Comparison of ENCODE assay signal across 14 cellular contexts in the genomic region with DNA sequence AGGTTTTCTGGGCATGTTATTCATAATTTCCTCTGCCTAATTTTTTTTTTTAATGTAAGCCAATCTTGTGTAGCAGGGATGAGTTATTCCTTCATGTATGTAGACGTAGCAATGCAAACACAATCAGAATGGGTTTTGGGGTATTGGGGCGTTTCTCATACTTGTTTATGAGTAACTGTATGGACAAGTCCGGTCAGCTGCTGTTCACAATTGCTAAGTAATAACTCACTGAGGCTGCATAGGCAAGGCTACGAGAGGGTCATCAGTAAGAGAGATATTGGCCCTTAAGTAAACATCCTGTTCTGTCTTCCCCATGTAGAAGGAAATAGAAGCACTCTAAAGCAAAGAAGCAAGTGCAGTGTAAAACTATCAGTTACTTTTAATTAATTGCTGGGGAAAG. TPM values are rescaled to one million over a fixed set of nuclear protein-coding genes. Genes with fewer than 3 reads are reported as not detected.
DNase-seq lines count a peak whose midpoint lies in the region; ATAC-seq, FAIRE-seq and TF ChIP-seq lines count a peak whose summit lies in the region.
"Had no signal": no experiment of that assay in that cellular context is flagged by ENCODE, and none has a peak within 500 bp of the region (broad histone marks: within the 10 kb centered on the region; RNA-seq: fewer than 3 reads in every experiment).

No MANE protein-coding gene starts in this region.

- H3K36me3 Mint-ChIP-seq in IgD-negative memory B cell = no peaks in the 10 kb centered on the region

- no peak overlapping the region for H3K4me2 ChIP-seq in endothelial cell of umbilical vein (ENCODE audit: insufficient read depth, low read length)

- no peak overlapping the region for H3K4me3 Mint-ChIP-seq in IgD-negative memory B cell

- H4K20me1 ChIP-seq in endothelial cell of umbilical vein (replicated peaks; ENCODE audit: control insufficient read depth, extremely low read depth, insufficient read depth, low read length) = no peaks in the 10 kb centered on the region

- no peak overlapping the region for H3K4me3 ChIP-seq in endothelial cell of umbilical vein (replicated peaks in 1 of 3; ENCODE audit: insufficient read depth in 1 of 3, low read depth in 1 of 3, low read length in 3 of 3)

- TF ChIP-seq POLR2A in endothelial cell of umbilical vein (IDR thresholded peaks at IDR 0.05; ENCODE audit: low read depth, low read length) (no peak), GM18505 (IDR thresholded peaks at IDR 0.05; ENCODE audit: borderline replicate concordance, extremely low read depth, insufficient read depth, insufficient read length) (no peak)

- H3K9me3 Mint-ChIP-seq in IgD-negative memory B cell = no peaks in the 10 kb centered on the region

- CTCF ChIA-PET in endothelial cell of umbilical vein (lab: Charles Lee) = interaction anchor here (0.6 kb wide), 1 partner anchor 83 kb away, joined by 4 read pairs; no protein-coding TSS in a partner anchor

- peaks cover 8% of the 10 kb centered on the region for H3K4me1 ChIP-seq in endothelial cell of umbilical vein (ENCODE audit: control insufficient read depth, extremely low read depth, insufficient read depth, low read length)

- H3K4me1 Mint-ChIP-seq in IgD-negative memory B cell = peaks cover 3 to 8% (median 4%) of the 10 kb centered on the region in 3 donors

- H3K27me3 ChIP-seq in endothelial cell of umbilical vein (ENCODE audit: control insufficient read depth in 2 of 2, insufficient read depth in 2 of 2, low read length in 2 of 2) = no peaks in the 10 kb centered on the region

- intact Hi-C loops in endothelial cell of umbilical vein (cut with micrococcal nuclease) = no loop called here
- intact Hi-C loops in posterior cingulate gyrus (cut with DNase I) = loop anchor here (10.0 kb wide), 1 partner anchor 103 kb away; no protein-coding TSS in a partner anchor

- FAIRE-seq in endothelial cell of umbilical vein (lab: Jason Lieb, UNC) = no peak

- no peaks in the 10 kb centered on the region for H3K9me1 ChIP-seq in endothelial cell of umbilical vein (replicated peaks; ENCODE audit: control insufficient read depth, extremely low read depth, insufficient read depth, low read length)

- no peaks in the 10 kb centered on the region for H3K36me3 ChIP-seq in endothelial cell of umbilical vein (ENCODE audit: control insufficient read depth in 2 of 2, extremely low read depth in 1 of 2, insufficient read depth in 2 of 2, low read length in 2 of 2)

- BruUV-seq in endothelial cell of umbilical vein (replicated peaks; lab: Mats Ljungman, UMichigan) = no TSS peak

- TF ChIP-seq CTCF in endothelial cell of umbilical vein (IDR thresholded peaks at IDR 0.05; ENCODE audit: extremely low read depth in 1 of 2, insufficient read depth in 1 of 2, low read depth in 1 of 2, low read length in 2 of 2) = no peak

- POLR2A ChIA-PET in endothelial cell of umbilical vein (lab: Charles Lee) = no interaction called here

- dilution Hi-C loops in endothelial cell of umbilical vein (cut with MboI; ENCODE audit: extremely low pct_ligation_motif_present, low sequenced_read_pairs) = no loop called here

- no peaks in the 10 kb centered on the region for H3K27me3 Mint-ChIP-seq in IgD-negative memory B cell

- no peaks in the 10 kb centered on the region for H3K79me2 ChIP-seq in endothelial cell of umbilical vein (ENCODE audit: control insufficient read depth, insufficient read depth, low read length)

- no peak overlapping the region for H2AFZ ChIP-seq in endothelial cell of umbilical vein (ENCODE audit: low read depth, low read length)

- H3K27ac ChIP-seq in endothelial cell of umbilical vein (ENCODE audit: insufficient read depth, low read depth, low read length) = no peak overlapping the region

- H3K27ac Mint-ChIP-seq in IgD-negative memory B cell = peak overlapping the region in 2 of 3 donors; percentile 33 to 65

- DNase-seq in NCI-H510A treated with DMSO at 0.1 percent for 48 hours (lab: John Stamatoyannopoulos, UW) (peak; percentile 40), NCI-H510A (lab: John Stamatoyannopoulos, UW) (no peak), endothelial cell of umbilical vein (ENCODE audit: low read depth, low spot score) (peak; percentile 36), non-pigmented ciliary epithelial cell (ENCODE audit: low read depth) (peak; percentile 75), posterior cingulate gyrus (no peak), iPS-NIHi11 (ENCODE audit: low spot score) (no peak)
- DNase-seq: ACHN, left cardiac atrium had no signal

- no peaks in the 10 kb centered on the region for H3K9me3 ChIP-seq in endothelial cell of umbilical vein (replicated peaks; ENCODE audit: control insufficient read depth, insufficient read depth, low read length)

- H3K9ac ChIP-seq in endothelial cell of umbilical vein (replicated peaks; ENCODE audit: extremely low read depth, insufficient read depth, low read length) = no peak overlapping the region

- ATAC-seq in GM18505 (IDR thresholded peaks at IDR 0.05; ENCODE audit: unreplicated experiment) = no peak

TF ChIP-seq in endothelial cell of umbilical vein, 7 proteins besides CTCF, POLR2A, EP300 and RAD21:
- TF ChIP-seq JUN (IDR thresholded peaks at IDR 0.05; ENCODE audit: borderline replicate concordance, insufficient read depth, insufficient read length, low read depth) (no peak), EZH2 (IDR thresholded peaks at IDR 0.05; ENCODE audit: borderline replicate concordance, low read depth, low read length, severe bottlenecking) (no peak), FOS (IDR thresholded peaks at IDR 0.05; ENCODE audit: borderline replicate concordance, insufficient read depth, low read length) (no peak), GATA2 (IDR thresholded peaks at IDR 0.05; ENCODE audit: insufficient read depth, insufficient read length, low read depth, low read length) (no peak), POLR2AphosphoS5 (IDR thresholded peaks at IDR 0.05; ENCODE audit: insufficient read depth, low read depth, low read length) (no peak), MYC (IDR thresholded peaks at IDR 0.05; ENCODE audit: low read depth, low read length) (no peak)
- TF ChIP-seq, protein P1, sequence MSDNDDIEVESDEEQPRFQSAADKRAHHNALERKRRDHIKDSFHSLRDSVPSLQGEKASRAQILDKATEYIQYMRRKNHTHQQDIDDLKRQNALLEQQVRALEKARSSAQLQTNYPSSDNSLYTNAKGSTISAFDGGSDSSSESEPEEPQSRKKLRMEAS (IDR thresholded peaks at IDR 0.05; ENCODE audit: insufficient read depth, insufficient read length) = no peak

RNA-seq across cellular contexts. Expression of a gene that starts 9.5 kb away (rescaled TPM):
- polyA plus RNA-seq in IgD-negative memory B cell (37.4 TPM), endothelial cell of umbilical vein (17.9 and 22.0 TPM in 2 replicates)
- total RNA-seq in endothelial cell of umbilical vein = 20.6 and 21.5 TPM in 2 replicates
- 15.3 and 15.9 TPM in 2 replicates for polyA plus RNA-seq in endothelial cell of umbilical vein (2011; cell fraction: cytosol; rRNA removed)
- polyA plus RNA-seq in endothelial cell of umbilical vein (2011; cell fraction: nucleus; rRNA removed) = 19.4 and 37.8 TPM in 2 replicates
- 12.3 and 12.6 TPM in 2 replicates for polyA plus RNA-seq in endothelial cell of umbilical vein (2012)
- 15.5 and 16.0 TPM in 2 replicates for polyA minus RNA-seq in endothelial cell of umbilical vein
- 20.0 TPM for polyA minus RNA-seq in endothelial cell of umbilical vein (2011; cell fraction: cytosol; rRNA and poly(A)+ RNA removed)
- polyA minus RNA-seq in endothelial cell of umbilical vein (2011; cell fraction: nucleus; rRNA and poly(A)+ RNA removed) = 8.5 and 14.7 TPM in 2 replicates

RNA-seq across cellular contexts. Expression of a gene that starts 30.2 kb away (rescaled TPM):
- 0.11 TPM for polyA plus RNA-seq in IgD-negative memory B cell
- 7.2 and 7.3 TPM in 2 replicates for total RNA-seq in endothelial cell of umbilical vein
- polyA plus RNA-seq in endothelial cell of umbilical vein = 16.6 and 20.5 TPM in 2 replicates
- polyA plus RNA-seq in endothelial cell of umbilical vein (2011; cell fraction: cytosol; rRNA removed) = 8.3 and 10.8 TPM in 2 replicates
- polyA plus RNA-seq in endothelial cell of umbilical vein (2011; cell fraction: nucleus; rRNA removed) = 12.9 and 14.6 TPM in 2 replicates
- polyA plus RNA-seq in endothelial cell of umbilical vein (2012) = 8.8 and 12.4 TPM in 2 replicates
- polyA minus RNA-seq in endothelial cell of umbilical vein = 7.0 and 10.2 TPM in 2 replicates
- polyA minus RNA-seq in endothelial cell of umbilical vein (2011; cell fraction: cytosol; rRNA and poly(A)+ RNA removed) = 3.7 TPM
- polyA minus RNA-seq in endothelial cell of umbilical vein (2011; cell fraction: nucleus; rRNA and poly(A)+ RNA removed) = 2.5 and 2.9 TPM in 2 replicates

RNA-seq across cellular contexts. Expression of a gene that starts 37.8 kb away (rescaled TPM):
- polyA plus RNA-seq in IgD-negative memory B cell (1.0 TPM), endothelial cell of umbilical vein (not detected in 2 replicates)
- total RNA-seq in endothelial cell of umbilical vein = not detected in 2 replicates
- polyA plus RNA-seq in endothelial cell of umbilical vein (2011; cell fraction: cytosol; rRNA removed) = not detected in 2 replicates
- polyA plus RNA-seq in endothelial cell of umbilical vein (2011; cell fraction: nucleus; rRNA removed) = not detected in 2 replicates
- not detected in 2 replicates for polyA plus RNA-seq in endothelial cell of umbilical vein (2012)
- 0.42 TPM in 1 of 2 replicates, not detected in the other for polyA minus RNA-seq in endothelial cell of umbilical vein
- polyA minus RNA-seq in endothelial cell of umbilical vein (2011; cell fraction: cytosol; rRNA and poly(A)+ RNA removed) = not detected
- polyA minus RNA-seq in endothelial cell of umbilical vein (2011; cell fraction: nucleus; rRNA and poly(A)+ RNA removed) = not detected in 2 replicates
- total RNA-seq: G401; left cardiac atrium; NCI-H460; posterior vena cava; T-helper 1 cell treated with Interleukin-12 subunit alpha and Interleukin-12 subunit beta and Interleukin-4 antibody, amounts not matched to agents 30 ng/mL and 1 ng/mL, for 36 hours had no signal

Comparison
In these comparisons a context has a peak if more than half of its experiments do, and no peak if none do; other contexts are left out.
1. DNase-seq: peak in NCI-H510A treated with DMSO at 0.1 percent for 48 hours (single experiment), endothelial cell of umbilical vein (single experiment) and non-pigmented ciliary epithelial cell (single experiment); none in NCI-H510A (single experiment), posterior cingulate gyrus (0 of 10) and iPS-NIHi11 (single experiment).